Comparison of ENCODE assay signal across 1 cellular context in the genomic region with DNA sequence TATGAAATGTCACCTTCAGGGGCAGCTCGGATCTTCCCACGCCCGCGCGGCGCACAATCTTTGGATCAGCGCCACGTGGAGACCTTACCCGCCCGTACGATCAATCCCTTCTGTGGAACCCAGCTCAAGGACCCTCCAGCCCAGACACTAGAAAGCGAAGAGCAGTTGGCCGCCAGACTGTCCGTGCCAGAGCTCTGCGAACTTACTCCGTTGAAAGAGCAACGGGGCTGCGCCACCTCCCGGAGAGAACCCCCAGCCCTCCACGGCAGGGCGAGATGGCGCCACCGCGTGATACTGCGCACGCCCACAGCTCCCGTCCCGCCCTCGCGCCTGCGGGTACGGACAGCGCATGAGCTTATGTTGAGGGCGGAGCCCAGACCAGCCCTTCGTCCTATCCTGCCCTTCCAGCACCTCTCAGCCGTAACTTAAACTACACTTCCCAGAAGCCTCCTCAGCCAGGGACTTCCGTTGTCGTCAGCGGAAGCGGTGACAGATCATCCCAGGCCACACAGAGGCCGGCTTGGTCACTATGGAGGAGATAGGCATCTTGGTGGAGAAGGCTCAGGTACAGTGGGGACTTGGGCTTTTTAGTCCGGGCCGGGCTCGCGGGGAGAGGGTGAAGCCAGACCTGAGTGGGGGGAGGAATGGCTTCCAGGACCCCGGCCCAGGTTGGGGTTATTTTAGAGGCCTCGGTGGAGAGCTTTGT.
TF ChIP-seq lines count a peak whose summit lies in the region.

A gene (plus strand): TSS at position 492 of the 706 bp plus-strand sequence. CDS start 38 bp downstream, at position 530.

TF ChIP-seq in K562, 482 proteins besides CTCF, POLR2A, EP300 and RAD21 (continued from another document and continues in another):
- TF ChIP-seq, protein P1, sequence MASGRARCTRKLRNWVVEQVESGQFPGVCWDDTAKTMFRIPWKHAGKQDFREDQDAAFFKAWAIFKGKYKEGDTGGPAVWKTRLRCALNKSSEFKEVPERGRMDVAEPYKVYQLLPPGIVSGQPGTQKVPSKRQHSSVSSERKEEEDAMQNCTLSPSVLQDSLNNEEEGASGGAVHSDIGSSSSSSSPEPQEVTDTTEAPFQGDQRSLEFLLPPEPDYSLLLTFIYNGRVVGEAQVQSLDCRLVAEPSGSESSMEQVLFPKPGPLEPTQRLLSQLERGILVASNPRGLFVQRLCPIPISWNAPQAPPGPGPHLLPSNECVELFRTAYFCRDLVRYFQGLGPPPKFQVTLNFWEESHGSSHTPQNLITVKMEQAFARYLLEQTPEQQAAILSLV (tag; IDR thresholded peaks at IDR 0.05): no peak
- TF ChIP-seq ZNF224 (CRISPR knock-in tag; IDR thresholded peaks at IDR 0.05) (no peak; the same call in 1 of the 2 replicates), CXXC5 (CRISPR knock-in tag; IDR thresholded peaks at IDR 0.05) (peak; percentile 83), GTF2E2 (tag; IDR thresholded peaks at IDR 0.05) (peak; percentile 64; the same call in 1 of the 2 replicates), ZNF324 (CRISPR knock-in tag; IDR thresholded peaks at IDR 0.05) (no peak), ZNF668 (CRISPR knock-in tag; IDR thresholded peaks at IDR 0.05) (no peak), NFE2L1 (tag; IDR thresholded peaks at IDR 0.05; ENCODE audit: borderline replicate concordance, low read depth) (no peak), ETS2 (tag; IDR thresholded peaks at IDR 0.05; ENCODE audit: borderline replicate concordance, poor library complexity, severe bottlenecking) (no peak), EHMT2 (IDR thresholded peaks at IDR 0.05) (no peak), TEAD2 (tag; IDR thresholded peaks at IDR 0.05) (no peak), ZNF589 (CRISPR knock-in tag; IDR thresholded peaks at IDR 0.05; ENCODE audit: low read depth) (0 out of 2 replicates have a peak, but pooled peaks have one; percentile 10), GATA2 (CRISPR knock-in tag; IDR thresholded peaks at IDR 0.05) (peak; percentile 96), HDAC1 (IDR thresholded peaks at IDR 0.05) (peak in 1 of 2 experiments; percentile 76; a peak in 2 of 4 replicates), NCOA2 (IDR thresholded peaks at IDR 0.05; ENCODE audit: partially characterized antibody in 2 of 2) (no peak), LCOR (CRISPR knock-in tag; IDR thresholded peaks at IDR 0.05) (peak; percentile 91), ZNF165 (CRISPR knock-in tag; IDR thresholded peaks at IDR 0.05; ENCODE audit: borderline replicate concordance) (no peak), ZNF253 (CRISPR knock-in tag; conservative IDR thresholded peaks at IDR 0.05) (no peak), CBX2 (IDR thresholded peaks at IDR 0.05; ENCODE audit: insufficient read depth, low read length, poor library complexity, severe bottlenecking) (no peak), ZNF583 (CRISPR knock-in tag; IDR thresholded peaks at IDR 0.05) (no peak; the same call in 1 of the 2 replicates), PHB (CRISPR knock-in tag; IDR thresholded peaks at IDR 0.05) (no peak), SAFB (IDR thresholded peaks at IDR 0.05; ENCODE audit: borderline replicate concordance, low read depth, low read length) (peak; percentile 60; the same call in 1 of the 2 replicates), LARP7 (IDR thresholded peaks at IDR 0.05) (no peak), KAT2B (IDR thresholded peaks at IDR 0.05; ENCODE audit: low read depth, low read length) (peak; percentile 34), KAT7 (CRISPR knock-in tag; IDR thresholded peaks at IDR 0.05; ENCODE audit: borderline replicate concordance) (peak; percentile 83; the same call in 1 of the 2 replicates), POU5F1 (IDR thresholded peaks at IDR 0.05; ENCODE audit: borderline replicate concordance, low read depth, low read length, partially characterized antibody) (no peak), ZC3H11A (IDR thresholded peaks at IDR 0.05; ENCODE audit: low read depth, low read length) (no peak), SMARCA4 (IDR thresholded peaks at IDR 0.05) (0 out of 2 replicates have a peak, but pooled peaks have one; percentile 41), ZNF311 (CRISPR knock-in tag; IDR thresholded peaks at IDR 0.05) (no peak), ZNF217 (CRISPR knock-in tag; IDR thresholded peaks at IDR 0.05) (no peak), RBM39 (optimal IDR thresholded peaks at IDR 0.05; ENCODE audit: low read depth, low read length) (no peak), HDAC3 (IDR thresholded peaks at IDR 0.05; ENCODE audit: borderline replicate concordance, partially characterized antibody) (no peak), ZNF644 (tag; IDR thresholded peaks at IDR 0.05; ENCODE audit: low read depth) (no peak; the same call in 1 of the 2 replicates), DNMT1 (IDR thresholded peaks at IDR 0.05) (no peak), ZNF584 (CRISPR knock-in tag; IDR thresholded peaks at IDR 0.05; ENCODE audit: low read depth) (no peak; the same call in 1 of the 2 replicates), HDGF (IDR thresholded peaks at IDR 0.05) (no peak), NUFIP1 (IDR thresholded peaks at IDR 0.05; ENCODE audit: partially characterized antibody) (no peak), CBFA2T2 (conservative IDR thresholded peaks at IDR 0.05) (no peak), CBFB (CRISPR knock-in tag; IDR thresholded peaks at IDR 0.05) (no peak), ESRRA (IDR thresholded peaks at IDR 0.05; ENCODE audit: borderline replicate concordance, low read depth) (peak; percentile 79), SOX6 (IDR thresholded peaks at IDR 0.05) (peak; percentile 52; the same call in 1 of the 2 replicates), ZNF12 (CRISPR knock-in tag; IDR thresholded peaks at IDR 0.05) (no peak), SETDB1 (IDR thresholded peaks at IDR 0.05; ENCODE audit: low read length) (no peak), KLF1 (tag; IDR thresholded peaks at IDR 0.05) (no peak), CHD4 (IDR thresholded peaks at IDR 0.05; ENCODE audit: insufficient read depth, insufficient replicate concordance, low read depth, low read length, poor library complexity, severe bottlenecking) (no peak), SMAD3 (CRISPR knock-in tag; conservative IDR thresholded peaks at IDR 0.05) (peak; percentile 16; the same call in 1 of the 2 replicates), CREBBP (IDR thresholded peaks at IDR 0.05; ENCODE audit: low read depth, low read length) (no peak), ZC3H4 (CRISPR knock-in tag; IDR thresholded peaks at IDR 0.05; ENCODE audit: borderline replicate concordance) (no peak), MTA2 (IDR thresholded peaks at IDR 0.05; ENCODE audit: low read depth) (no peak), TAF7 (tag; IDR thresholded peaks at IDR 0.05) (peak; percentile 83)
- TF ChIP-seq, protein P2, sequence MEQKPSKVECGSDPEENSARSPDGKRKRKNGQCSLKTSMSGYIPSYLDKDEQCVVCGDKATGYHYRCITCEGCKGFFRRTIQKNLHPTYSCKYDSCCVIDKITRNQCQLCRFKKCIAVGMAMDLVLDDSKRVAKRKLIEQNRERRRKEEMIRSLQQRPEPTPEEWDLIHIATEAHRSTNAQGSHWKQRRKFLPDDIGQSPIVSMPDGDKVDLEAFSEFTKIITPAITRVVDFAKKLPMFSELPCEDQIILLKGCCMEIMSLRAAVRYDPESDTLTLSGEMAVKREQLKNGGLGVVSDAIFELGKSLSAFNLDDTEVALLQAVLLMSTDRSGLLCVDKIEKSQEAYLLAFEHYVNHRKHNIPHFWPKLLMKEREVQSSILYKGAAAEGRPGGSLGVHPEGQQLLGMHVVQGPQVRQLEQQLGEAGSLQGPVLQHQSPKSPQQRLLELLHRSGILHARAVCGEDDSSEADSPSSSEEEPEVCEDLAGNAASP (IDR thresholded peaks at IDR 0.05): no peak
- TF ChIP-seq, protein P3, sequence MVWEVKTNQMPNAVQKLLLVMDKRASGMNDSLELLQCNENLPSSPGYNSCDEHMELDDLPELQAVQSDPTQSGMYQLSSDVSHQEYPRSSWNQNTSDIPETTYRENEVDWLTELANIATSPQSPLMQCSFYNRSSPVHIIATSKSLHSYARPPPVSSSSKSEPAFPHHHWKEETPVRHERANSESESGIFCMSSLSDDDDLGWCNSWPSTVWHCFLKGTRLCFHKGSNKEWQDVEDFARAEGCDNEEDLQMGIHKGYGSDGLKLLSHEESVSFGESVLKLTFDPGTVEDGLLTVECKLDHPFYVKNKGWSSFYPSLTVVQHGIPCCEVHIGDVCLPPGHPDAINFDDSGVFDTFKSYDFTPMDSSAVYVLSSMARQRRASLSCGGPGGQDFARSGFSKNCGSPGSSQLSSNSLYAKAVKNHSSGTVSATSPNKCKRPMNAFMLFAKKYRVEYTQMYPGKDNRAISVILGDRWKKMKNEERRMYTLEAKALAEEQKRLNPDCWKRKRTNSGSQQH (CRISPR knock-in tag; IDR thresholded peaks at IDR 0.05): no peak
- TF ChIP-seq, protein P4, sequence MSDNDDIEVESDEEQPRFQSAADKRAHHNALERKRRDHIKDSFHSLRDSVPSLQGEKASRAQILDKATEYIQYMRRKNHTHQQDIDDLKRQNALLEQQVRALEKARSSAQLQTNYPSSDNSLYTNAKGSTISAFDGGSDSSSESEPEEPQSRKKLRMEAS (CRISPR knock-in tag; IDR thresholded peaks at IDR 0.05): peak; percentile 98
- TF ChIP-seq, protein P5, sequence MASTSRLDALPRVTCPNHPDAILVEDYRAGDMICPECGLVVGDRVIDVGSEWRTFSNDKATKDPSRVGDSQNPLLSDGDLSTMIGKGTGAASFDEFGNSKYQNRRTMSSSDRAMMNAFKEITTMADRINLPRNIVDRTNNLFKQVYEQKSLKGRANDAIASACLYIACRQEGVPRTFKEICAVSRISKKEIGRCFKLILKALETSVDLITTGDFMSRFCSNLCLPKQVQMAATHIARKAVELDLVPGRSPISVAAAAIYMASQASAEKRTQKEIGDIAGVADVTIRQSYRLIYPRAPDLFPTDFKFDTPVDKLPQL (IDR thresholded peaks at IDR 0.05; ENCODE audit: extremely low read depth, insufficient read length): no peak
- TF ChIP-seq, protein P6, sequence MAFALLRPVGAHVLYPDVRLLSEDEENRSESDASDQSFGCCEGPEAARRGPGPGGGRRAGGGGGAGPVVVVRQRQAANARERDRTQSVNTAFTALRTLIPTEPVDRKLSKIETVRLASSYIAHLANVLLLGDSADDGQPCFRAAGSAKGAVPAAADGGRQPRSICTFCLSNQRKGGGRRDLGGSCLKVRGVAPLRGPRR (CRISPR knock-in tag; IDR thresholded peaks at IDR 0.05): no peak
- TF ChIP-seq, protein P7, sequence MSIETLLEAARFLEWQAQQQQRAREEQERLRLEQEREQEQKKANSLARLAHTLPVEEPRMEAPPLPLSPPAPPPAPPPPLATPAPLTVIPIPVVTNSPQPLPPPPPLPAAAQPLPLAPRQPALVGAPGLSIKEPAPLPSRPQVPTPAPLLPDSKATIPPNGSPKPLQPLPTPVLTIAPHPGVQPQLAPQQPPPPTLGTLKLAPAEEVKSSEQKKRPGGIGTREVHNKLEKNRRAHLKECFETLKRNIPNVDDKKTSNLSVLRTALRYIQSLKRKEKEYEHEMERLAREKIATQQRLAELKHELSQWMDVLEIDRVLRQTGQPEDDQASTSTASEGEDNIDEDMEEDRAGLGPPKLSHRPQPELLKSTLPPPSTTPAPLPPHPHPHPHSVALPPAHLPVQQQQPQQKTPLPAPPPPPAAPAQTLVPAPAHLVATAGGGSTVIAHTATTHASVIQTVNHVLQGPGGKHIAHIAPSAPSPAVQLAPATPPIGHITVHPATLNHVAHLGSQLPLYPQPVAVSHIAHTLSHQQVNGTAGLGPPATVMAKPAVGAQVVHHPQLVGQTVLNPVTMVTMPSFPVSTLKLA (conservative IDR thresholded peaks at IDR 0.05): peak; percentile 90 to 96
- TF ChIP-seq, protein P8, sequence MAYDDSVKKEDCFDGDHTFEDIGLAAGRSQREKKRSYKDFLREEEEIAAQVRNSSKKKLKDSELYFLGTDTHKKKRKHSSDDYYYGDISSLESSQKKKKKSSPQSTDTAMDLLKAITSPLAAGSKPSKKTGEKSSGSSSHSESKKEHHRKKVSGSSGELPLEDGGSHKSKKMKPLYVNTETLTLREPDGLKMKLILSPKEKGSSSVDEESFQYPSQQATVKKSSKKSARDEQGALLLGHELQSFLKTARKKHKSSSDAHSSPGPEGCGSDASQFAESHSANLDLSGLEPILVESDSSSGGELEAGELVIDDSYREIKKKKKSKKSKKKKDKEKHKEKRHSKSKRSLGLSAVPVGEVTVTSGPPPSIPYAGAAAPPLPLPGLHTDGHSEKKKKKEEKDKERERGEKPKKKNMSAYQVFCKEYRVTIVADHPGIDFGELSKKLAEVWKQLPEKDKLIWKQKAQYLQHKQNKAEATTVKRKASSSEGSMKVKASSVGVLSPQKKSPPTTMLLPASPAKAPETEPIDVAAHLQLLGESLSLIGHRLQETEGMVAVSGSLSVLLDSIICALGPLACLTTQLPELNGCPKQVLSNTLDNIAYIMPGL (CRISPR knock-in tag; IDR thresholded peaks at IDR 0.05): peak; percentile 63; the same call in 1 of the 2 replicates
- TF ChIP-seq, protein P9, sequence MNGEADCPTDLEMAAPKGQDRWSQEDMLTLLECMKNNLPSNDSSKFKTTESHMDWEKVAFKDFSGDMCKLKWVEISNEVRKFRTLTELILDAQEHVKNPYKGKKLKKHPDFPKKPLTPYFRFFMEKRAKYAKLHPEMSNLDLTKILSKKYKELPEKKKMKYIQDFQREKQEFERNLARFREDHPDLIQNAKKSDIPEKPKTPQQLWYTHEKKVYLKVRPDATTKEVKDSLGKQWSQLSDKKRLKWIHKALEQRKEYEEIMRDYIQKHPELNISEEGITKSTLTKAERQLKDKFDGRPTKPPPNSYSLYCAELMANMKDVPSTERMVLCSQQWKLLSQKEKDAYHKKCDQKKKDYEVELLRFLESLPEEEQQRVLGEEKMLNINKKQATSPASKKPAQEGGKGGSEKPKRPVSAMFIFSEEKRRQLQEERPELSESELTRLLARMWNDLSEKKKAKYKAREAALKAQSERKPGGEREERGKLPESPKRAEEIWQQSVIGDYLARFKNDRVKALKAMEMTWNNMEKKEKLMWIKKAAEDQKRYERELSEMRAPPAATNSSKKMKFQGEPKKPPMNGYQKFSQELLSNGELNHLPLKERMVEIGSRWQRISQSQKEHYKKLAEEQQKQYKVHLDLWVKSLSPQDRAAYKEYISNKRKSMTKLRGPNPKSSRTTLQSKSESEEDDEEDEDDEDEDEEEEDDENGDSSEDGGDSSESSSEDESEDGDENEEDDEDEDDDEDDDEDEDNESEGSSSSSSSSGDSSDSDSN (IDR thresholded peaks at IDR 0.05; ENCODE audit: borderline replicate concordance in 1 of 2, low read depth in 2 of 2, low read length in 2 of 2): peak in 1 of 2 experiments; percentile 54; a peak in 1 of 4 replicates
- TF ChIP-seq, protein P10, sequence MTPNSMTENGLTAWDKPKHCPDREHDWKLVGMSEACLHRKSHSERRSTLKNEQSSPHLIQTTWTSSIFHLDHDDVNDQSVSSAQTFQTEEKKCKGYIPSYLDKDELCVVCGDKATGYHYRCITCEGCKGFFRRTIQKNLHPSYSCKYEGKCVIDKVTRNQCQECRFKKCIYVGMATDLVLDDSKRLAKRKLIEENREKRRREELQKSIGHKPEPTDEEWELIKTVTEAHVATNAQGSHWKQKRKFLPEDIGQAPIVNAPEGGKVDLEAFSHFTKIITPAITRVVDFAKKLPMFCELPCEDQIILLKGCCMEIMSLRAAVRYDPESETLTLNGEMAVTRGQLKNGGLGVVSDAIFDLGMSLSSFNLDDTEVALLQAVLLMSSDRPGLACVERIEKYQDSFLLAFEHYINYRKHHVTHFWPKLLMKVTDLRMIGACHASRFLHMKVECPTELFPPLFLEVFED (CRISPR knock-in tag; conservative IDR thresholded peaks at IDR 0.05): peak; percentile 44; the same call in 1 of the 2 replicates
